ENCODE assay signal across 14 cellular contexts in genomic region chr14:105986896-105987284, GRCh38.
DNase-seq lines count a peak whose midpoint lies in the region; ATAC-seq lines count a peak whose summit lies in the region.
"Had no signal": no experiment of that assay in that cellular context is flagged by ENCODE, and none has a peak within 500 bp of the region (broad histone marks: within the 10 kb centered on the region; RNA-seq: fewer than 3 reads in every experiment).

No MANE protein-coding gene starts in this region.

- H3K9me3 ChIP-seq in T-helper 17 cell (ENCODE audit: control insufficient read depth, low read length, poor library complexity, severe bottlenecking) = no peaks in the 10 kb centered on the region
- H3K9me3 ChIP-seq: Caco-2, left ventricle myocardium inferior, spleen, testis had no signal

- no peaks in the 10 kb centered on the region for H3K36me3 Mint-ChIP-seq in stimulated activated naive CD8-positive, alpha-beta T cell treated with anti-CD3 and anti-CD28 coated beads, Interleukin-15, Interleukin-2, amounts not matched to agents 100 ng/mL and 50 ng/mL, for 24 hours (ENCODE audit: low read depth)
- H3K36me3 Mint-ChIP-seq in T-helper 17 cell (ENCODE audit: low read depth) (no peaks in the 10 kb centered on the region), immature natural killer cell (no peaks in the 10 kb centered on the region)

- H3K27me3 Mint-ChIP-seq in stimulated activated naive CD8-positive, alpha-beta T cell treated with anti-CD3 and anti-CD28 coated beads, Interleukin-15, Interleukin-2, amounts not matched to agents 100 ng/mL and 50 ng/mL, for 24 hours = no peaks in the 10 kb centered on the region
- H3K27me3 Mint-ChIP-seq in T-helper 17 cell = no peaks in the 10 kb centered on the region
- H3K27me3 Mint-ChIP-seq in immature natural killer cell (ENCODE audit: low read depth in 3 of 3) = peaks cover 4 to 15% (median 10%) of the 10 kb centered on the region in 3 donors

- H3K9me3 Mint-ChIP-seq in stimulated activated naive CD8-positive, alpha-beta T cell treated with anti-CD3 and anti-CD28 coated beads, Interleukin-15, Interleukin-2, amounts not matched to agents 100 ng/mL and 50 ng/mL, for 24 hours = no peaks in the 10 kb centered on the region
- H3K9me3 Mint-ChIP-seq in immature natural killer cell = no peaks in the 10 kb centered on the region

- ATAC-seq in stimulated activated naive CD8-positive, alpha-beta T cell treated with anti-CD3 and anti-CD28 coated beads, Interleukin-15, Interleukin-2, amounts not matched to agents 100 U/mL and 50 U/mL, for 24 hours = no peak
- ATAC-seq in T-helper 17 cell (peak; percentile 24), HG03521 (IDR thresholded peaks at IDR 0.05; ENCODE audit: unreplicated experiment) (no peak)
- ATAC-seq: K562 had no signal

- peak overlapping the region; percentile 33 for H3K4me3 Mint-ChIP-seq in stimulated activated naive CD8-positive, alpha-beta T cell treated with anti-CD3 and anti-CD28 coated beads, Interleukin-15, Interleukin-2, amounts not matched to agents 100 ng/mL and 50 ng/mL, for 24 hours
- H3K4me3 Mint-ChIP-seq in T-helper 17 cell = peak overlapping the region; percentile 58
- H3K4me3 Mint-ChIP-seq in immature natural killer cell = peak overlapping the region; percentile 67 to 86 (median 79)

- no peak for DNase-seq in stimulated activated naive CD8-positive, alpha-beta T cell treated with anti-CD3 and anti-CD28 coated beads, Interleukin-15, Interleukin-2, amounts not matched to agents 100 U/mL and 50 U/mL, for 24 hours
- DNase-seq in T-helper 17 cell (no peak), immature natural killer cell (no peak), NCI-H345 treated with DMSO at 0.1 percent for 48 hours (lab: John Stamatoyannopoulos, UW; ENCODE audit: unreplicated experiment) (no peak), ecto neural progenitor cell (ENCODE audit: low spot score) (no peak)
- DNase-seq: Caco-2, EL, left ventricle myocardium inferior, NCI-H2029, testis had no signal

- peak overlapping the region; percentile 42 for H3K27ac Mint-ChIP-seq in stimulated activated naive CD8-positive, alpha-beta T cell treated with anti-CD3 and anti-CD28 coated beads, Interleukin-15, Interleukin-2, amounts not matched to agents 100 ng/mL and 50 ng/mL, for 24 hours
- H3K27ac Mint-ChIP-seq in T-helper 17 cell = peak overlapping the region; percentile 16
- peak overlapping the region; percentile 76 to 93 (median 88) for H3K27ac Mint-ChIP-seq in immature natural killer cell

- H3K4me1 Mint-ChIP-seq in stimulated activated naive CD8-positive, alpha-beta T cell treated with anti-CD3 and anti-CD28 coated beads, Interleukin-15, Interleukin-2, amounts not matched to agents 100 ng/mL and 50 ng/mL, for 24 hours (ENCODE audit: low read depth) = peaks cover 57% of the 10 kb centered on the region
- H3K4me1 Mint-ChIP-seq in T-helper 17 cell = peaks cover 25% of the 10 kb centered on the region
- peaks cover 43 to 63% of the 10 kb centered on the region in 2 donors for H3K4me1 Mint-ChIP-seq in immature natural killer cell

Comparison
In these comparisons a context has a peak if more than half of its experiments do, and no peak if none do; other contexts are left out.
1. H3K27ac Mint-ChIP-seq: peak in every context shown above with its lines; median percentile 88 in immature natural killer cell; 42 in stimulated activated naive CD8-positive, alpha-beta T cell treated with anti-CD3 and anti-CD28 coated beads, Interleukin-15, Interleukin-2, amounts not matched to agents 100 ng/mL and 50 ng/mL, for 24 hours; 16 in T-helper 17 cell.